Comparison of ENCODE assay signal across 20 cellular contexts in the genomic region with DNA sequence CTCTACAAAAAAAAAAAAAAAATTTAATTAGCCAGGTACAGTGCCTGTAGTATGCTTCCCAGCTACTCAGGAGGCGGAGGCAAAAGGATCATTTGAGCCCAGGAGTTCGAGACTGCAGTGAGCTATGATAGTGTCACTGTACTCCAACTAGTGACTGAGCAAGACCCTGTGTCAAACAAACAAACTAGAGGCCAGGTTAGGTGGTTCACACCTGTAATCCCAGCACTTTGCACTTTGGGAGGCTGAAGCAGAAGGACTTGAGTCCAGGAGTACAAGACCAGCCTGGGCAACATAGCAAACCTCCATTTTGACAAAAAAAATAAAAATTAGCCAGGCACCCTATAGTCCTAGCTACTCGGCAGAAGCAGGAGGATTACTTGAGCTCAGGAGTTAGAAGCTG. TPM values are rescaled to one million over a fixed set of nuclear protein-coding genes. Genes with fewer than 3 reads are reported as not detected.
A peak's percentile ranks its signal among the peaks of the same experiment; 100 is the strongest.
DNase-seq lines count a peak whose midpoint lies in the region; ATAC-seq and TF ChIP-seq lines count a peak whose summit lies in the region.
"Had no signal": no experiment of that assay in that cellular context is flagged by ENCODE, and none has a peak within 500 bp of the region (broad histone marks: within the 10 kb centered on the region; RNA-seq: fewer than 3 reads in every experiment).

No MANE protein-coding gene starts in this region.

- TF ChIP-seq CTCF in cardiac muscle cell (IDR thresholded peaks at IDR 0.05; ENCODE audit: low read depth, low read length) (no peak), VCaP (conservative IDR thresholded peaks at IDR 0.05) (no peak), lower lobe of right lung (IDR thresholded peaks at IDR 0.05) (no peak)

- intact Hi-C loops in right cardiac atrium (cut with DNase I) = no loop called here
- intact Hi-C loops in lower lobe of right lung (cut with DNase I) = no loop called here

- peaks cover 61 to 68% of the 10 kb centered on the region in 2 donors for H3K4me1 Mint-ChIP-seq in immature natural killer cell
- H3K4me1 Mint-ChIP-seq in stimulated activated memory B cell treated with anti-CD40 and anti-IgM and Interleukin-4, amounts not matched to agents 10 μg/mL and 1 μg/mL and 100 μg/mL, for 72 hours = peaks cover 64% of the 10 kb centered on the region

- no peaks in the 10 kb centered on the region for H3K9me3 ChIP-seq in cardiac muscle cell (ENCODE audit: low read depth)
- no peaks in the 10 kb centered on the region for H3K9me3 ChIP-seq in right cardiac atrium (ENCODE audit: control insufficient read depth, low read length)
- H3K9me3 ChIP-seq in lower lobe of right lung = no peaks in the 10 kb centered on the region
- H3K9me3 ChIP-seq: MG63 had no signal

- no peak overlapping the region for H3K4me3 ChIP-seq in cardiac muscle cell
- H3K4me3 ChIP-seq in right cardiac atrium (ENCODE audit: low read length) = no peak overlapping the region
- H3K4me3 ChIP-seq in lower lobe of right lung = no peak overlapping the region
- H3K4me3 ChIP-seq: MG63 had no signal

- no peaks in the 10 kb centered on the region for H3K36me3 ChIP-seq in cardiac muscle cell
- H3K36me3 ChIP-seq in lower lobe of right lung = peaks cover 1% of the 10 kb centered on the region

- H3K36me3 Mint-ChIP-seq in immature natural killer cell = peaks cover 0 to 4% (median 3%) of the 10 kb centered on the region in 3 donors
- peaks cover 21% of the 10 kb centered on the region for H3K36me3 Mint-ChIP-seq in stimulated activated memory B cell treated with anti-CD40 and anti-IgM and Interleukin-4, amounts not matched to agents 10 μg/mL and 1 μg/mL and 100 μg/mL, for 72 hours

- no peak for ATAC-seq in right cardiac atrium
- ATAC-seq in stimulated activated memory B cell treated with anti-CD40 and anti-IgM and Interleukin-4, amounts not matched to agents 10 μg/mL and 1 μg/mL and 100 μg/mL, for 72 hours = no peak
- ATAC-seq in GM19467 (IDR thresholded peaks at IDR 0.05; ENCODE audit: unreplicated experiment) = no peak
- no peak for ATAC-seq in lower lobe of right lung

- H3K4me1 ChIP-seq in cardiac muscle cell (ENCODE audit: low read depth) (peaks cover 21% of the 10 kb centered on the region), right cardiac atrium (ENCODE audit: control insufficient read depth, insufficient read depth, low read length) (peaks cover 12% of the 10 kb centered on the region), lower lobe of right lung (peaks cover 25% of the 10 kb centered on the region)

- DNase-seq in cardiac muscle cell (ENCODE audit: low read depth in 1 of 2, low spot score in 1 of 2) (no peak), right cardiac atrium (no peak), immature natural killer cell (no peak), lower lobe of right lung (no peak), dermis blood vessel endothelial cell (no peak)
- DNase-seq: ACHN, DMS53, GF-D8, Kasumi-1, MG63, NCI-H1417 treated with DMSO at 0.1 percent for 48 hours, NCI-H187, NCI-H446 treated with DMSO at 0.1 percent for 48 hours, NCI-H526 treated with DMSO at 0.1 percent for 48 hours, OCI-M1 had no signal

- 88% methylated on average over 3 of the region's 3 CpGs for WGBS in right cardiac atrium

- H3K27me3 ChIP-seq in cardiac muscle cell = no peaks in the 10 kb centered on the region
- H3K27me3 ChIP-seq in right cardiac atrium (ENCODE audit: control insufficient read depth, insufficient read depth) = no peaks in the 10 kb centered on the region
- no peaks in the 10 kb centered on the region for H3K27me3 ChIP-seq in lower lobe of right lung (ENCODE audit: low read depth)
- H3K27me3 ChIP-seq: MG63 had no signal

- peak overlapping the region; percentile 93 for H3K27ac ChIP-seq in cardiac muscle cell
- no peak overlapping the region for H3K27ac ChIP-seq in right cardiac atrium (ENCODE audit: low read length)
- 0 out of 2 replicates have a peak overlapping the region, but pooled peaks have one; percentile 13 for H3K27ac ChIP-seq in VCaP
- H3K27ac ChIP-seq in lower lobe of right lung = no peak overlapping the region
- H3K27ac ChIP-seq: 22Rv1 had no signal

- peaks cover 2 to 6% (median 5%) of the 10 kb centered on the region in 3 donors for H3K27me3 Mint-ChIP-seq in immature natural killer cell (ENCODE audit: low read depth in 3 of 3)
- H3K27me3 Mint-ChIP-seq in stimulated activated memory B cell treated with anti-CD40 and anti-IgM and Interleukin-4, amounts not matched to agents 10 μg/mL and 1 μg/mL and 100 μg/mL, for 72 hours = no peaks in the 10 kb centered on the region

- H3K27ac Mint-ChIP-seq in immature natural killer cell = peak overlapping the region in 4 of 6 donors; percentile 22 to 42 (median 40)
- H3K27ac Mint-ChIP-seq in stimulated activated memory B cell treated with anti-CD40 and anti-IgM and Interleukin-4, amounts not matched to agents 10 μg/mL and 1 μg/mL and 100 μg/mL, for 72 hours = peak overlapping the region; percentile 28

- H3K4me3 Mint-ChIP-seq in immature natural killer cell = no peak overlapping the region
- H3K4me3 Mint-ChIP-seq in stimulated activated memory B cell treated with anti-CD40 and anti-IgM and Interleukin-4, amounts not matched to agents 10 μg/mL and 1 μg/mL and 100 μg/mL, for 72 hours = no peak overlapping the region
- H3K4me3 Mint-ChIP-seq: CD14-positive monocyte had no signal

- H3K9me3 Mint-ChIP-seq in immature natural killer cell = no peaks in the 10 kb centered on the region
- no peaks in the 10 kb centered on the region for H3K9me3 Mint-ChIP-seq in stimulated activated memory B cell treated with anti-CD40 and anti-IgM and Interleukin-4, amounts not matched to agents 10 μg/mL and 1 μg/mL and 100 μg/mL, for 72 hours
- H3K9me3 Mint-ChIP-seq: CD14-positive monocyte had no signal

RNA-seq across cellular contexts. Expression of gene HDLBP, which starts 13.4 kb away (rescaled TPM):
- total RNA-seq in cardiac muscle cell (313 and 329 TPM in 2 replicates), right cardiac atrium (100 to 1,000 TPM; 368 to 394 (median 376) TPM), lower lobe of right lung (387 TPM), dermis blood vessel endothelial cell (594 and 863 TPM in 2 replicates)
- polyA plus RNA-seq in cardiac muscle cell (261 and 295 TPM in 2 replicates), right cardiac atrium (265 TPM), immature natural killer cell (10 to 100 TPM; 20.4 to 71.7 (median 31.5) TPM)

RNA-seq across cellular contexts. Expression of gene SEPTIN2, which starts 13.6 kb away (rescaled TPM):
- total RNA-seq in cardiac muscle cell (334 and 386 TPM in 2 replicates), right cardiac atrium (100 to 1,000 TPM; 232 to 335 (median 247) TPM), lower lobe of right lung (255 TPM), dermis blood vessel endothelial cell (529 and 622 TPM in 2 replicates)
- polyA plus RNA-seq in cardiac muscle cell (627 and 695 TPM in 2 replicates), right cardiac atrium (153 TPM), immature natural killer cell (100 to 1,000 TPM; 204 to 249 (median 207) TPM)

RNA-seq across cellular contexts. Expression of gene FARP2, which starts 54.0 kb away (rescaled TPM):
- total RNA-seq in cardiac muscle cell (24.4 and 26.5 TPM in 2 replicates), right cardiac atrium (10 to 100 TPM; 22.6 to 28.4 (median 24.5) TPM), lower lobe of right lung (42.4 TPM), dermis blood vessel endothelial cell (38.3 and 43.8 TPM in 2 replicates)
- polyA plus RNA-seq in cardiac muscle cell (26.5 and 32.7 TPM in 2 replicates), right cardiac atrium (6.1 TPM), immature natural killer cell (1 to 10 TPM; 5.3 to 8.3 (median 8.2) TPM)

Comparison
In these comparisons a context has a peak if more than half of its experiments do, and no peak if none do; other contexts are left out.
1. H3K27ac ChIP-seq: peak in cardiac muscle cell (single experiment) and VCaP (single experiment); none in right cardiac atrium (single experiment) and lower lobe of right lung (single experiment).